ENCODE assay signal across 9 cellular contexts in the genomic region with DNA sequence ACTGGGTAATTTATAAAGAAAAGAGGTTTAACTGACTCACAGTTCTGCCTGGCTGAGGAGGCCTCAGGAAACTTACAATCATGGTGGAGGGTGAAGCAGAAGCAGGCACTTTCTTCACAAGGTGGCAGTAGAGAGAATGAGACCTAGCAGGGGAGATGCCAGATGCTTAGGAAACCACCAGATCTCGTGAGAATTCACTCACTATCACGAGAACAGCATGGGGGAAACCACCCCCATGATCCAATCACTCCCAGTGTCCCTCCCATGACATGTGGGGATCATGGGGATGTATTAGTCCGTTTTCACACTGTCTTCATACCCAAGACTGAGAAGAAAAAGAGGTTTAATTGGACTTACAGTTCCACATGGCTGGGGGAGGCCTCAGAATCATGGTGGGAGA. TPM values are rescaled to one million over a fixed set of nuclear protein-coding genes. Genes with fewer than 3 reads are reported as not detected.
DNase-seq lines count a peak whose midpoint lies in the region; ATAC-seq and TF ChIP-seq lines count a peak whose summit lies in the region.
"Not testable (repeated sequence)": the region's sequence is repeated elsewhere in the genome, so short reads cannot be mapped to it uniquely, and the experiment has no call there.
"Had no signal": no experiment of that assay in that cellular context is flagged by ENCODE, and none has a peak within 500 bp of the region (broad histone marks: within the 10 kb centered on the region; RNA-seq: fewer than 3 reads in every experiment).

No MANE protein-coding gene starts in this region.

- H3K4me3 Mint-ChIP-seq in neural progenitor cell = not testable (repeated sequence)

- H3K9me3 Mint-ChIP-seq in neural progenitor cell = peaks cover 15% of the 10 kb centered on the region

- not testable (repeated sequence) for BruUV-seq in IMR-90 (replicated peaks; lab: Mats Ljungman, UMichigan)

- dilution Hi-C loops in IMR-90 (cut with HindIII; ENCODE audit: low sequenced_read_pairs, unreplicated experiment) = not testable (repeated sequence)

- not testable (repeated sequence) for H3K36me3 Mint-ChIP-seq in neural progenitor cell

- H3K14ac ChIP-seq in IMR-90 (replicated peaks; ENCODE audit: low read depth, low read length) = not testable (repeated sequence)

- DNase-seq in DMS 273 treated with DMSO at 0.1 percent for 48 hours (lab: John Stamatoyannopoulos, UW) = peak; percentile 24
- DNase-seq in IMR-90 = peak; percentile 78
- peak; percentile 49 for DNase-seq in NOMO-1 treated with DMSO at 0.1 percent for 48 hours (lab: John Stamatoyannopoulos, UW; ENCODE audit: unreplicated experiment)
- peak; percentile 29 for DNase-seq in brain pericyte (ENCODE audit: low read depth, low spot score)
- DNase-seq in heart left ventricle = peak in 1 of 5 donors; percentile 9
- DNase-seq in neural progenitor cell (ENCODE audit: low spot score) = not testable (repeated sequence)
- DNase-seq in thyroid gland = peak in 1 of 2 donors; percentile 14

- not testable (repeated sequence) for H3K9me3 ChIP-seq in IMR-90 (ENCODE audit: control insufficient read depth, insufficient read depth, low read length); heart left ventricle; neural progenitor cell (ENCODE audit: low read depth); thyroid gland

- H3K27ac ChIP-seq in IMR-90 (ENCODE audit: insufficient read depth, low read length); heart left ventricle; neural progenitor cell; thyroid gland: not testable (repeated sequence)

- not testable (repeated sequence) for H3F3A ChIP-seq in neural progenitor cell (ENCODE audit: low read depth)

- peak; percentile 13 for ATAC-seq in IMR-90 (ENCODE audit: low read depth)
- peak; percentile 47 to 52 for ATAC-seq in activated CD4-positive, CD25-positive, alpha-beta regulatory T cell treated with anti-CD3 and anti-CD28 coated beads, Interleukin-2, amount 50 U/mL, for 24 hours
- ATAC-seq in heart left ventricle = not testable (repeated sequence)

- H3K23ac ChIP-seq in IMR-90 (ENCODE audit: low read depth, low read length) = not testable (repeated sequence)

- H2BK120ac ChIP-seq in IMR-90 (ENCODE audit: low read depth, low read length) = not testable (repeated sequence)

- H2BK15ac ChIP-seq in IMR-90 (ENCODE audit: low read depth, low read length) = not testable (repeated sequence)

- not testable (repeated sequence) for H3K56ac ChIP-seq in IMR-90 (ENCODE audit: extremely low read depth, insufficient read depth, low read length)

- H3K18ac ChIP-seq in IMR-90 (ENCODE audit: low read depth, low read length) = not testable (repeated sequence)

- H3K79me2 ChIP-seq in neural progenitor cell (ENCODE audit: low read depth) = not testable (repeated sequence)

- H2AK9ac ChIP-seq in IMR-90 (replicated peaks; ENCODE audit: low read depth, low read length, poor library complexity) = not testable (repeated sequence)

- not testable (repeated sequence) for H2BK5ac ChIP-seq in IMR-90 (ENCODE audit: low read depth, low read length, poor library complexity, severe bottlenecking)

- H2BK20ac ChIP-seq in IMR-90 (ENCODE audit: low read depth, low read length) = not testable (repeated sequence)

- peak overlapping the region; percentile 71; the same call in 1 of the 2 replicates for H4K5ac ChIP-seq in IMR-90 (ENCODE audit: low read depth, low read length)

- H3K4me3 ChIP-seq in IMR-90 (ENCODE audit: insufficient read depth, low read depth, low read length); heart left ventricle; neural progenitor cell; thyroid gland (replicated peaks in 1 of 3): not testable (repeated sequence)

- TF ChIP-seq CTCF in IMR-90 (conservative IDR thresholded peaks at IDR 0.05; ENCODE audit: low read depth, low read length) = peak; percentile 44
- TF ChIP-seq CTCF in heart left ventricle (IDR thresholded peaks at IDR 0.05) = peak; percentile 5 to 62 (median 38)
- TF ChIP-seq CTCF in neural progenitor cell (IDR thresholded peaks at IDR 0.05) = peak; percentile 35
- TF ChIP-seq CTCF in thyroid gland (IDR thresholded peaks at IDR 0.05) = peak in 4 of 6 experiments; percentile 16 to 46 (median 42)

- H3K4me1 ChIP-seq in IMR-90 (ENCODE audit: control insufficient read depth, insufficient read depth, low read length) = peaks cover 11% of the 10 kb centered on the region
- H3K4me1 ChIP-seq in heart left ventricle = peaks cover 0 to 24% (median 13%) of the 10 kb centered on the region in 12 donors
- H3K4me1 ChIP-seq in neural progenitor cell = peaks cover 11% of the 10 kb centered on the region
- H3K4me1 ChIP-seq in thyroid gland = peaks cover 13% of the 10 kb centered on the region in 2 donors

- H4K20me1 ChIP-seq in IMR-90 (ENCODE audit: insufficient read depth, low read length); neural progenitor cell (ENCODE audit: low read depth): not testable (repeated sequence)

- H3K4ac ChIP-seq in IMR-90 (ENCODE audit: low read depth, low read length) = not testable (repeated sequence)

- CTCF ChIA-PET in IMR-90 (lab: Yijun Ruan, JAX) = interaction anchor here (0.6 kb wide), 1 partner anchor 121 kb away, joined by 6 read pairs; no protein-coding TSS in a partner anchor

- H4K8ac ChIP-seq in IMR-90 (ENCODE audit: low read depth in 2 of 2, low read length in 2 of 2) = peak overlapping the region in 1 of 2 experiments; percentile 87; a peak in 2 of 4 replicates

- H2AFZ ChIP-seq in IMR-90 (replicated peaks; ENCODE audit: low read length, poor library complexity); neural progenitor cell (replicated peaks): not testable (repeated sequence)

- not testable (repeated sequence) for H3K27ac Mint-ChIP-seq in neural progenitor cell

- H3K36me3 ChIP-seq in IMR-90 (ENCODE audit: control insufficient read depth, insufficient read depth, low read length); heart left ventricle; neural progenitor cell; thyroid gland: not testable (repeated sequence)

- H3K27me3 Mint-ChIP-seq in neural progenitor cell (ENCODE audit: insufficient read depth, low read depth) = not testable (repeated sequence)

- not testable (repeated sequence) for H3K9ac ChIP-seq in IMR-90 (ENCODE audit: low read depth, low read length); neural progenitor cell

- not testable (repeated sequence) for H2AK5ac ChIP-seq in IMR-90 (ENCODE audit: low read depth, low read length)

- intact Hi-C loops in IMR-90 (cut with micrococcal nuclease) = loop anchor here (1.0 to 5.0 kb wide), 2 partner anchors 123 to 251 kb away; a partner anchor contains a TSS
- intact Hi-C loops in heart left ventricle (cut with DNase I) = loop anchor here in 7 of 10 donors (2.0 to 10.0 kb wide), 4 partner anchors 43 to 310 kb away; a partner anchor contains a TSS
- intact Hi-C loops in thyroid gland (cut with DNase I) = loop anchor here (5.0 kb wide), 1 partner anchor 38 kb away; no protein-coding TSS in a partner anchor

- in situ Hi-C loops in IMR-90 (cut with MboI; ENCODE audit: low sequenced_read_pairs) = not testable (repeated sequence)

- not testable (repeated sequence) for H3K27me3 ChIP-seq in IMR-90 (ENCODE audit: control insufficient read depth, insufficient read depth, low read length); heart left ventricle; neural progenitor cell; thyroid gland

- H3K79me1 ChIP-seq in IMR-90 (ENCODE audit: low read depth in 1 of 2, low read length in 2 of 2) = not testable (repeated sequence)

- not testable (repeated sequence) for H3K4me1 Mint-ChIP-seq in neural progenitor cell

- TF ChIP-seq POLR2A in IMR-90 (IDR thresholded peaks at IDR 0.05; ENCODE audit: low read depth, low read length); heart left ventricle (IDR thresholded peaks at IDR 0.05); thyroid gland (IDR thresholded peaks at IDR 0.05): not testable (repeated sequence)

- POLR2A ChIA-PET in IMR-90 (lab: Charles Lee; ENCODE audit: unreplicated experiment) = not testable (repeated sequence)

- H4K91ac ChIP-seq in IMR-90 (ENCODE audit: insufficient read depth, low read depth, low read length) = not testable (repeated sequence)

- TF ChIP-seq RAD21 in IMR-90 (IDR thresholded peaks at IDR 0.05; ENCODE audit: low read length) = peak; percentile 46

- H3K9me1 ChIP-seq in IMR-90 (ENCODE audit: insufficient read depth, low read length) = not testable (repeated sequence)

- not testable (repeated sequence) for H3K4me2 ChIP-seq in IMR-90 (ENCODE audit: low read depth, low read length); neural progenitor cell

- no CpG with 5 or more reads among the region's 3 CpGs for WGBS in IMR-90 (ENCODE audit: extremely low coverage in 2 of 2, insufficient read length in 1 of 2), 2 experiments
- WGBS in heart left ventricle, 4 donors = 27 to 35% (median 32%) methylated on average over 3 of the region's 3 CpGs
- 29 to 36% methylated on average over 3 of the region's 3 CpGs for WGBS in thyroid gland, 2 donors

TF ChIP-seq in IMR-90, 13 proteins besides CTCF, POLR2A, EP300 and RAD21:
- TF ChIP-seq SMC3 (IDR thresholded peaks at IDR 0.05; ENCODE audit: low read depth, low read length) = peak; percentile 42; the same call in 1 of the 2 replicates

RNA-seq across cellular contexts. Expression of a gene that starts 41.6 kb away (rescaled TPM):
- total RNA-seq in IMR-90 (2012; rRNA removed) = not detected in 2 replicates
- not detected in 2 replicates for polyA plus RNA-seq in IMR-90 (2012; rRNA removed)
- not detected in 2 replicates for polyA plus RNA-seq in IMR-90 (2012; cell fraction: cytosol; rRNA removed)
- not detected in 2 replicates for polyA plus RNA-seq in IMR-90 (2012; cell fraction: nucleus; rRNA removed; ENCODE audit: low replicate concordance)
- not detected for total RNA-seq in heart left ventricle
- under 1 TPM in 1 of 2 donors, not detected in 1; 0.01 TPM for polyA plus RNA-seq in heart left ventricle
- 0.03 TPM in 1 of 2 replicates, not detected in the other for total RNA-seq in neural progenitor cell (ENCODE audit: low replicate concordance)
- not detected for total RNA-seq in thyroid gland
- total RNA-seq: right atrium auricular region had no signal

RNA-seq across cellular contexts. Expression of a gene that starts 45.0 kb away (rescaled TPM):
- 18.9 and 19.7 TPM in 2 replicates for total RNA-seq in IMR-90 (2012; rRNA removed)
- 42.9 and 44.7 TPM in 2 replicates for polyA plus RNA-seq in IMR-90 (2012; rRNA removed)
- 45.2 and 62.0 TPM in 2 replicates for polyA plus RNA-seq in IMR-90 (2012; cell fraction: cytosol; rRNA removed)
- 24.1 and 56.7 TPM in 2 replicates for polyA plus RNA-seq in IMR-90 (2012; cell fraction: nucleus; rRNA removed; ENCODE audit: low replicate concordance)
- 10 to 100 TPM; 36.9 to 57.2 (median 44.9) TPM for total RNA-seq in heart left ventricle
- 10 to 100 TPM; 27.4 to 49.6 TPM for polyA plus RNA-seq in heart left ventricle
- 8.5 and 17.5 TPM in 2 replicates for total RNA-seq in neural progenitor cell (ENCODE audit: low replicate concordance)
- total RNA-seq in thyroid gland = 10 to 100 TPM; 37.1 to 74.4 (median 65.7) TPM
